Comparison of ENCODE assay signal across 6 cellular contexts in genomic region chr19:19137556-19138109, GRCh38. TPM values are rescaled to one million over a fixed set of nuclear protein-coding genes. Genes with fewer than 3 reads are reported as not detected.
DNase-seq lines count a peak whose midpoint lies in the region; ATAC-seq, FAIRE-seq and TF ChIP-seq lines count a peak whose summit lies in the region.

No MANE protein-coding gene starts in this region.

- no peak for TF ChIP-seq RAD21 in HCT116 (IDR thresholded peaks at IDR 0.05; ENCODE audit: low read depth)
- TF ChIP-seq RAD21 in K562 (CRISPR knock-in tag; conservative IDR thresholded peaks at IDR 0.05 in 1 of 2, IDR thresholded peaks at IDR 0.05 in 1 of 2), result no peak

- H3K4me2 ChIP-seq in HCT116 (ENCODE audit: low read length), result peak overlapping the region; percentile 94
- H3K4me2 ChIP-seq in K562 (ENCODE audit: insufficient read depth, low read length), result peak overlapping the region; percentile 84

- 0% methylated on average over 14 of the region's 25 CpGs for WGBS in K562 (ENCODE audit: insufficient coverage, low coverage, missing lambda C conversion rate)

- H3K27me3 ChIP-seq in HCT116 (ENCODE audit: insufficient read depth, low read length) (no peaks in the 10 kb centered on the region), K562 (ENCODE audit: control insufficient read depth in 2 of 2, insufficient read depth in 2 of 2, low read length in 2 of 2) (no peaks in the 10 kb centered on the region; a peak in 1 of 5 replicates)

- peak overlapping the region; percentile 67 to 78 for H3K4me3 ChIP-seq in HCT116 (replicated peaks in 1 of 2; ENCODE audit: low read depth in 1 of 2, low read length in 2 of 2)
- peak overlapping the region; percentile 90 for H3K4me3 ChIP-seq in K562

- peak overlapping the region; percentile 95 for H3K4me3 Mint-ChIP-seq in natural killer cell

- H3K27ac ChIP-seq in HCT116 (ENCODE audit: low read depth, low read length) (peak overlapping the region; percentile 66), K562 (ENCODE audit: extremely low read depth, low read depth, low read length) (peak overlapping the region; percentile 91)

- FAIRE-seq in K562 (lab: Jason Lieb, UNC), result no peak
- no peak for FAIRE-seq in RCC 7860 (lab: Jason Lieb, UNC)

- H3K36me3 ChIP-seq in HCT116 (ENCODE audit: control insufficient read depth in 1 of 2, insufficient read depth in 2 of 2, low read length in 2 of 2) (no peaks in the 10 kb centered on the region; a peak in 1 of 4 replicates), K562 (ENCODE audit: control insufficient read depth, insufficient read depth, low read length) (peaks cover 15% of the 10 kb centered on the region)

- H3K9me1 ChIP-seq in K562 (ENCODE audit: control insufficient read depth, insufficient read depth, low read length), result no peaks in the 10 kb centered on the region

- no peak for TF ChIP-seq EP300 in K562 (IDR thresholded peaks at IDR 0.05; ENCODE audit: low read length)

- H3K9me3 ChIP-seq in HCT116 (ENCODE audit: control insufficient read depth in 1 of 2, insufficient read depth in 1 of 2, low read depth in 1 of 2, low read length in 2 of 2), result no peaks in the 10 kb centered on the region
- H3K9me3 ChIP-seq in K562 (replicated peaks; ENCODE audit: control insufficient read depth, insufficient read depth, low read depth, low read length), result no peaks in the 10 kb centered on the region

- H3K27ac Mint-ChIP-seq in natural killer cell, result peak overlapping the region; percentile 82 to 99

- H3K4me1 Mint-ChIP-seq in natural killer cell, result peaks cover 17 to 29% of the 10 kb centered on the region in 2 donors

- BruUV-seq in HCT116 (replicated peaks; lab: Mats Ljungman, UMichigan) (TSS peak; percentile 60), K562 (replicated peaks; lab: Mats Ljungman, UMichigan) (TSS peak; percentile 75)

- no peak for TF ChIP-seq CTCF in HCT116 (IDR thresholded peaks at IDR 0.05 in 2 of 3, conservative IDR thresholded peaks at IDR 0.05 in 1 of 3; ENCODE audit: borderline replicate concordance in 1 of 3, insufficient read depth in 1 of 3, low read depth in 2 of 3, low read length in 2 of 3)
- TF ChIP-seq CTCF in K562 (IDR thresholded peaks at IDR 0.05 in 2 of 3, conservative IDR thresholded peaks at IDR 0.05 in 1 of 3; ENCODE audit: insufficient read depth in 2 of 3, low read depth in 1 of 3, low read length in 3 of 3), result no peak
- no peak for TF ChIP-seq CTCF in natural killer cell (IDR thresholded peaks at IDR 0.05)

- POLR2A ChIA-PET in HCT116 (lab: Charles Lee), result no interaction called here
- POLR2A ChIA-PET in K562 (lab: Yijun Ruan, JAX), result interaction anchor here (0.6 to 1.5 kb wide), 5 partner anchors 15 to 845 kb away, joined by 3 to 4 read pairs (median 3); no protein-coding TSS in a partner anchor

- H3K4me1 ChIP-seq in HCT116 (ENCODE audit: control insufficient read depth in 1 of 2, insufficient read depth in 2 of 2, low read length in 2 of 2) (peaks cover 13 to 23% of the 10 kb centered on the region in 2 experiments), K562 (replicated peaks in 1 of 2; ENCODE audit: control insufficient read depth in 2 of 2, insufficient read depth in 2 of 2, low read length in 2 of 2) (peaks cover 15 to 35% of the 10 kb centered on the region in 2 experiments)

- RAD21 ChIA-PET in HCT116 (lab: Charles Lee; ENCODE audit: low non-redundant PET in 1 of 2, low total read pairs in 2 of 2, uncharacterized antibody in 2 of 2, unreplicated experiment in 2 of 2), result no interaction called here

- no peak for DNase-seq in HCT116 (ENCODE audit: low read depth, low spot score)
- DNase-seq in K562 (ENCODE audit: extremely low read depth in 1 of 4, low spot score in 3 of 4), result peak; percentile 26 to 47 (median 30)
- DNase-seq in natural killer cell, result no peak
- DNase-seq in NCI-H128 (lab: John Stamatoyannopoulos, UW; ENCODE audit: unreplicated experiment), result no peak
- DNase-seq in RCC 7860 (ENCODE audit: low spot score), result no peak

- H3K36me3 Mint-ChIP-seq in natural killer cell, result no peaks in the 10 kb centered on the region

- CTCF ChIA-PET in HCT116 (lab: Charles Lee), result no interaction called here
- CTCF ChIA-PET in K562 (lab: Yijun Ruan, JAX; ENCODE audit: low intra/inter-chr PET ratio), result interaction anchor here (0.6 kb wide), 1 partner anchor 157 kb away, joined by 3 read pairs; no protein-coding TSS in a partner anchor

- H3K9ac ChIP-seq in HCT116 (ENCODE audit: low read length), result peak overlapping the region; percentile 96
- peak overlapping the region; percentile 92 to 95 for H3K9ac ChIP-seq in K562 (ENCODE audit: insufficient read depth in 1 of 2, low read depth in 2 of 2, low read length in 2 of 2)

- no peaks in the 10 kb centered on the region for H3K27me3 Mint-ChIP-seq in natural killer cell (ENCODE audit: low read depth in 2 of 2)

- no peaks in the 10 kb centered on the region for H4K20me1 ChIP-seq in HCT116 (ENCODE audit: insufficient read depth)
- H4K20me1 ChIP-seq in K562 (replicated peaks; ENCODE audit: control insufficient read depth, insufficient read depth, low read length), result peaks cover 3% of the 10 kb centered on the region; the same call in 1 of the 2 replicates

- ATAC-seq in HCT116, result no peak
- peak; percentile 31 for ATAC-seq in K562
- no peak for ATAC-seq in natural killer cell
- no peak for ATAC-seq in GM21619 (IDR thresholded peaks at IDR 0.05; ENCODE audit: unreplicated experiment)

- TF ChIP-seq POLR2A in HCT116 (IDR thresholded peaks at IDR 0.05; ENCODE audit: borderline replicate concordance, extremely low read depth, insufficient read depth, insufficient read length) (no peak), K562 (conservative IDR thresholded peaks at IDR 0.05) (no peak)

- H3K9me3 Mint-ChIP-seq in natural killer cell, result no peaks in the 10 kb centered on the region

- in situ Hi-C loops in K562 (cut with MboI), result loop anchor here (5.0 kb wide), 1 partner anchor 80 kb away; no protein-coding TSS in a partner anchor

- H2AFZ ChIP-seq in HCT116 (ENCODE audit: low read depth, low read length, poor library complexity, severe bottlenecking), result no peak overlapping the region
- peak overlapping the region; percentile 78 for H2AFZ ChIP-seq in K562 (ENCODE audit: low read depth, low read length)

- no peaks in the 10 kb centered on the region for H3K9me2 ChIP-seq in HCT116 (ENCODE audit: insufficient read depth)

- H3K79me2 ChIP-seq in HCT116 (ENCODE audit: insufficient read depth, low read length) (peaks cover 36% of the 10 kb centered on the region), K562 (ENCODE audit: control insufficient read depth, insufficient read depth, low read length) (peaks cover 48% of the 10 kb centered on the region)

- intact Hi-C loops in HCT116 (cut with micrococcal nuclease) (no loop called here), K562 (cut with micrococcal nuclease) (loop anchor here (2.0 to 5.0 kb wide), 5 partner anchors 35 to 240 kb away; partner anchors contain the start of genes CERS1, COPE, DDX49 and MEF2B), natural killer cell (cut with micrococcal nuclease) (loop anchor here (2.0 kb wide), 1 partner anchor 75 kb away; the partner anchor contains the start of gene SLC25A42)

RNA-seq across cellular contexts. Expression of gene TMEM161A, which starts 0.6 kb away (rescaled TPM):
- total RNA-seq in HCT116 (2021; ENCODE audit: unreplicated experiment) (76.0 TPM), K562 (2014; rRNA removed) (77.2 and 105 TPM in 2 replicates), K562 (2014; rRNA removed; fragmentation: Illumina TruSeq; extraction: Trizol) (15.4 and 24.5 TPM in 2 replicates), K562 (2015; rRNA removed; fragmentation: Illumina TruSeq; extraction: Trizol) (33.8 and 38.9 TPM in 2 replicates), K562 (2021) (76.7 and 81.2 TPM in 2 replicates), natural killer cell (10 to 100 TPM; 13.9 to 16.5 (median 14.2) TPM)
- 78.5 and 87.5 TPM in 2 replicates for polyA plus RNA-seq in HCT116 (2012)
- total RNA-seq in K562 (2011; cell fraction: chromatin; rRNA removed; ENCODE audit: low replicate concordance), result 61.8 and 208 TPM in 2 replicates
- total RNA-seq in K562 (2011; cell fraction: nucleolus; rRNA removed), result 275 and 276 TPM in 2 replicates
- 120 and 154 TPM in 2 replicates for total RNA-seq in K562 (2011; cell fraction: nucleoplasm; rRNA removed)
- polyA plus RNA-seq in K562 (2011; rRNA removed) (42.5 and 66.4 TPM in 2 replicates), K562 (2014; fragmentation: Illumina TruSeq; extraction: Trizol) (29.2 and 68.5 TPM in 2 replicates), K562 (2014; fragmentation: Nextera tagmentation; extraction: Ambion mirVana) (1 to 10 TPM in 1 of 2 experiments, under 1 TPM in 1; 0.63 to 4.7 TPM), K562 (2014; rRNA removed) (92.3 and 98.4 TPM in 2 replicates)
- polyA plus RNA-seq in K562 (2011; cell fraction: cytosol; rRNA removed), result 82.2 and 238 TPM in 2 replicates
- polyA plus RNA-seq in K562 (2011; cell fraction: nucleus; rRNA removed), result 177 and 332 TPM in 2 replicates
- polyA plus RNA-seq in K562 (2012), result 45.4 and 63.2 TPM in 2 replicates
- polyA minus RNA-seq in K562 (2011; rRNA and poly(A)+ RNA removed), result 35.9 and 53.2 TPM in 2 replicates
- polyA minus RNA-seq in K562 (2011; cell fraction: cytosol; rRNA and poly(A)+ RNA removed), result 52.1 and 59.5 TPM in 2 replicates
- polyA minus RNA-seq in K562 (2011; cell fraction: nucleus; rRNA and poly(A)+ RNA removed), result 89.7 and 90.0 TPM in 2 replicates

RNA-seq across cellular contexts. Expression of gene MEF2B, which starts 32.4 kb away (rescaled TPM):
- 7.9 TPM for total RNA-seq in HCT116 (2021; ENCODE audit: unreplicated experiment)
- polyA plus RNA-seq in HCT116 (2012), result 0.45 and 0.73 TPM in 2 replicates
- total RNA-seq in K562 (2011; cell fraction: chromatin; rRNA removed; ENCODE audit: low replicate concordance), result 1.4 TPM in 1 of 2 replicates, not detected in the other
- 1.2 and 1.7 TPM in 2 replicates for total RNA-seq in K562 (2011; cell fraction: nucleolus; rRNA removed)
- 1.4 and 1.8 TPM in 2 replicates for total RNA-seq in K562 (2011; cell fraction: nucleoplasm; rRNA removed)
- total RNA-seq in K562 (2014; rRNA removed), result 0.16 and 0.77 TPM in 2 replicates
- not detected in 2 replicates for total RNA-seq in K562 (2014; rRNA removed; fragmentation: Illumina TruSeq; extraction: Trizol)
- 0.14 and 0.23 TPM in 2 replicates for total RNA-seq in K562 (2015; rRNA removed; fragmentation: Illumina TruSeq; extraction: Trizol)
- total RNA-seq in K562 (2021), result 0.72 and 1.9 TPM in 2 replicates
- 0.15 and 0.26 TPM in 2 replicates for polyA plus RNA-seq in K562 (2011; rRNA removed)
- 0.12 and 0.25 TPM in 2 replicates for polyA plus RNA-seq in K562 (2011; cell fraction: cytosol; rRNA removed)
- 1.1 and 1.8 TPM in 2 replicates for polyA plus RNA-seq in K562 (2011; cell fraction: nucleus; rRNA removed)
- polyA plus RNA-seq in K562 (2012), result 0.14 and 7.0 TPM in 2 replicates
- polyA plus RNA-seq in K562 (2014; fragmentation: Illumina TruSeq; extraction: Trizol), result 0.65 and 1.0 TPM in 2 replicates
- not detected for polyA plus RNA-seq in K562 (2014; fragmentation: Nextera tagmentation; extraction: Ambion mirVana)
- 0.46 and 1.1 TPM in 2 replicates for polyA plus RNA-seq in K562 (2014; rRNA removed)
- not detected in 2 replicates for polyA minus RNA-seq in K562 (2011; rRNA and poly(A)+ RNA removed)
- polyA minus RNA-seq in K562 (2011; cell fraction: cytosol; rRNA and poly(A)+ RNA removed), result not detected in 2 replicates
- 0.27 and 0.89 TPM in 2 replicates for polyA minus RNA-seq in K562 (2011; cell fraction: nucleus; rRNA and poly(A)+ RNA removed)
- total RNA-seq in natural killer cell, result 1 to 10 TPM; 4.7 to 7.0 (median 5.6) TPM

RNA-seq across cellular contexts. Expression of gene BORCS8, which starts 54.3 kb away (rescaled TPM):
- total RNA-seq in HCT116 (2021; ENCODE audit: unreplicated experiment), result 17.1 TPM
- polyA plus RNA-seq in HCT116 (2012), result 7.0 and 9.9 TPM in 2 replicates
- 26.1 and 65.6 TPM in 2 replicates for total RNA-seq in K562 (2011; cell fraction: chromatin; rRNA removed; ENCODE audit: low replicate concordance)
- total RNA-seq in K562 (2011; cell fraction: nucleolus; rRNA removed), result 31.4 and 35.8 TPM in 2 replicates
- 36.1 and 51.5 TPM in 2 replicates for total RNA-seq in K562 (2011; cell fraction: nucleoplasm; rRNA removed)
- total RNA-seq in K562 (2014; rRNA removed), result 33.3 and 33.6 TPM in 2 replicates
- 7.9 and 11.3 TPM in 2 replicates for total RNA-seq in K562 (2014; rRNA removed; fragmentation: Illumina TruSeq; extraction: Trizol)
- total RNA-seq in K562 (2015; rRNA removed; fragmentation: Illumina TruSeq; extraction: Trizol), result 16.3 and 17.3 TPM in 2 replicates
- 30.4 and 30.5 TPM in 2 replicates for total RNA-seq in K562 (2021)
- polyA plus RNA-seq in K562 (2011; rRNA removed), result 11.2 and 12.7 TPM in 2 replicates
- 12.3 and 35.6 TPM in 2 replicates for polyA plus RNA-seq in K562 (2011; cell fraction: cytosol; rRNA removed)
- polyA plus RNA-seq in K562 (2011; cell fraction: nucleus; rRNA removed), result 20.9 and 34.2 TPM in 2 replicates
- 17.6 and 20.6 TPM in 2 replicates for polyA plus RNA-seq in K562 (2012)
- polyA plus RNA-seq in K562 (2014; fragmentation: Illumina TruSeq; extraction: Trizol), result 24.4 and 31.3 TPM in 2 replicates
- 1 to 10 TPM; 4.6 to 9.4 TPM for polyA plus RNA-seq in K562 (2014; fragmentation: Nextera tagmentation; extraction: Ambion mirVana)
- 28.7 and 29.9 TPM in 2 replicates for polyA plus RNA-seq in K562 (2014; rRNA removed)
- 3.8 and 6.9 TPM in 2 replicates for polyA minus RNA-seq in K562 (2011; rRNA and poly(A)+ RNA removed)
- 6.7 and 7.9 TPM in 2 replicates for polyA minus RNA-seq in K562 (2011; cell fraction: cytosol; rRNA and poly(A)+ RNA removed)
- polyA minus RNA-seq in K562 (2011; cell fraction: nucleus; rRNA and poly(A)+ RNA removed), result 5.7 and 7.3 TPM in 2 replicates
- 10 to 100 TPM; 28.2 to 42.4 (median 33.2) TPM for total RNA-seq in natural killer cell

RNA-seq across cellular contexts. Expression of gene RFXANK, which starts 54.4 kb away (rescaled TPM):
- total RNA-seq in HCT116 (2021; ENCODE audit: unreplicated experiment) (78.9 TPM), K562 (2014; rRNA removed) (152 and 203 TPM in 2 replicates), K562 (2014; rRNA removed; fragmentation: Illumina TruSeq; extraction: Trizol) (79.8 and 106 TPM in 2 replicates), K562 (2015; rRNA removed; fragmentation: Illumina TruSeq; extraction: Trizol) (158 and 164 TPM in 2 replicates), K562 (2021) (176 and 185 TPM in 2 replicates), natural killer cell (10 to 100 TPM; 50.1 to 67.5 (median 66.0) TPM)
- polyA plus RNA-seq in HCT116 (2012), result 99.7 and 103 TPM in 2 replicates
- 68.6 and 223 TPM in 2 replicates for total RNA-seq in K562 (2011; cell fraction: chromatin; rRNA removed; ENCODE audit: low replicate concordance)
- total RNA-seq in K562 (2011; cell fraction: nucleolus; rRNA removed), result 202 and 233 TPM in 2 replicates
- total RNA-seq in K562 (2011; cell fraction: nucleoplasm; rRNA removed), result 103 and 126 TPM in 2 replicates
- polyA plus RNA-seq in K562 (2011; rRNA removed) (68.6 and 70.4 TPM in 2 replicates), K562 (2014; fragmentation: Illumina TruSeq; extraction: Trizol) (181 and 187 TPM in 2 replicates), K562 (2014; fragmentation: Nextera tagmentation; extraction: Ambion mirVana) (100 to 1,000 TPM in 1 of 2 experiments, 10 to 100 TPM in 1; 81.4 to 150 TPM), K562 (2014; rRNA removed) (138 and 143 TPM in 2 replicates)
- 91.9 and 206 TPM in 2 replicates for polyA plus RNA-seq in K562 (2011; cell fraction: cytosol; rRNA removed)
- polyA plus RNA-seq in K562 (2011; cell fraction: nucleus; rRNA removed), result 256 and 295 TPM in 2 replicates
- polyA plus RNA-seq in K562 (2012), result 186 and 218 TPM in 2 replicates
- polyA minus RNA-seq in K562 (2011; rRNA and poly(A)+ RNA removed), result 23.8 and 46.5 TPM in 2 replicates
- 50.6 and 74.2 TPM in 2 replicates for polyA minus RNA-seq in K562 (2011; cell fraction: cytosol; rRNA and poly(A)+ RNA removed)
- polyA minus RNA-seq in K562 (2011; cell fraction: nucleus; rRNA and poly(A)+ RNA removed), result 71.6 and 78.2 TPM in 2 replicates

Comparison
In these comparisons a context has a peak if more than half of its experiments do, and no peak if none do; other contexts are left out.
1. DNase-seq: peak in K562 (4 of 4); none in HCT116 (single experiment), natural killer cell (single experiment), NCI-H128 (single experiment) and RCC 7860 (single experiment).
2. Of the 22 proteins assayed by ChIP-seq in both K562 and HCT116: peak only in K562: SP1; only in HCT116: none; in both: none; in neither: 21.